In the genomic region with DNA sequence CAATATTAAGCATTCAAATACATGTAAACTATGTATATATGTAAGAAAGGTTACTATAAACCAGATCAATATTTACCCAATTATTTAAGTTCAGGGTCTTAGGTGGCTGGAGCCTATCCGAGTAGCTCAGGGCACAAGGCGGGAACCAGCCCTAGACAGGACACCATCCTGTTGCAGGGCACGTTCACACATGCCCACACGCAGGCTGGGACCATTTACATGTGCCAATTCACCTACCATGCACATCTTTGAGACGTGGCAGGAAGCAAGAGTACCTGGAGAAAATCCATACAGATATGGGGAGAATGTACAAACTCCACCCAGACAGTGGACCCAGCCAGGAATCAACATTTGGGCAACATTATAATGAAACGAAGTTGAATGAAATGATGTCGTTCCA, we compare ENCODE assay signal across 28 cellular contexts.
"Had no signal": no experiment of that assay in that cellular context is flagged by ENCODE, and none has a peak within 500 bp of the region (broad histone marks: within the 10 kb centered on the region; RNA-seq: fewer than 3 reads in every experiment).

No MANE protein-coding gene starts in this region.

- ATAC-seq: gastrocnemius medialis; left lobe of liver; mucosa of descending colon; natural killer cell treated with Interleukin-12 subunit alpha and Interleukin-12 subunit beta and Interleukin-15 and Interleukin-18, amount 100 ng/mL, for 72 hours; stimulated activated memory B cell treated with anti-CD40 and anti-IgM and Interleukin-4, amounts not matched to agents 10 μg/mL and 1 μg/mL and 100 μg/mL, for 72 hours; stimulated activated naive CD8-positive, alpha-beta T cell treated with anti-CD3 and anti-CD28 coated beads, Interleukin-15, Interleukin-2, amounts not matched to agents 100 U/mL and 50 U/mL, for 24 hours had no signal

- DNase-seq: dermis blood vessel endothelial cell; effector memory CD4-positive, alpha-beta T cell; erythroblast; gastrocnemius medialis; head of caudate nucleus; kidney; mesenchymal stem cell; mucosa of descending colon; naive B cell; nucleus accumbens; spleen; stimulated activated CD4-positive, alpha-beta T cell treated with anti-CD3 and anti-CD28 coated beads, Interleukin-4, amount 100 ng/mL, for 4 hours; stimulated activated naive CD8-positive, alpha-beta T cell treated with anti-CD3 and anti-CD28 coated beads, Interleukin-15, Interleukin-2, amounts not matched to agents 100 U/mL and 50 U/mL, for 24 hours; substantia nigra; testis; tibial artery; upper lobe of left lung had no signal

- H2AFZ ChIP-seq: neural progenitor cell had no signal

- H3K27me3 ChIP-seq: right atrium auricular region, testis, upper lobe of left lung had no signal

- H3K4me3 ChIP-seq: coronary artery, gastrocnemius medialis, lung, mucosa of descending colon, neural progenitor cell, prostate gland, right atrium auricular region, skin epidermis, spleen, testis, tibial artery, upper lobe of left lung had no signal

- H3K27ac ChIP-seq: coronary artery, gastrocnemius medialis, neural progenitor cell, prostate gland, right atrium auricular region, skin epidermis, spleen, testis, tibial artery had no signal

- H3K4me1 ChIP-seq: neural progenitor cell, prostate gland had no signal

- H3K36me3 ChIP-seq: gastrocnemius medialis, neural progenitor cell, prostate gland, right atrium auricular region, spleen, tibial artery, upper lobe of left lung had no signal

- H3K9ac ChIP-seq: neural progenitor cell had no signal

- H3K9me3 ChIP-seq: gastrocnemius medialis, mucosa of descending colon, prostate gland, right atrium auricular region, spleen, testis, tibial artery, upper lobe of left lung had no signal

- H3K4me2 ChIP-seq: neural progenitor cell had no signal

- FAIRE-seq: endothelial cell of umbilical vein, kidney, urothelium cell line had no signal
